Comparison of ENCODE assay signal across 8 cellular contexts in genomic region chr18:4454548-4455112, GRCh38. TPM values are rescaled to one million over a fixed set of nuclear protein-coding genes. Genes with fewer than 3 reads are reported as not detected.
DNase-seq lines count a peak whose midpoint lies in the region; ATAC-seq lines count a peak whose summit lies in the region.

No MANE protein-coding gene starts in this region.

- no peak overlapping the region for H3K27ac Mint-ChIP-seq in T-helper 17 cell

- peaks cover 2% of the 10 kb centered on the region for H3K36me3 Mint-ChIP-seq in T-helper 17 cell (ENCODE audit: low read depth)

- H3K27me3 ChIP-seq in iPS-18a (ENCODE audit: control insufficient read depth, insufficient read depth, low read length): peaks cover 24% of the 10 kb centered on the region

- no peaks in the 10 kb centered on the region for H3K36me3 ChIP-seq in iPS-18a (ENCODE audit: control insufficient read depth, low read depth, low read length)

- peak overlapping the region; percentile 76 for H3K4me3 ChIP-seq in iPS-18a (ENCODE audit: low read length)

- peak overlapping the region; percentile 76 for H3K4me3 Mint-ChIP-seq in T-helper 17 cell

- peak overlapping the region; percentile 63 for H3K9ac ChIP-seq in iPS-18a (ENCODE audit: low read length)

- H3K27ac ChIP-seq in iPS-18a (ENCODE audit: low read length): no peak overlapping the region
- peak overlapping the region; percentile 27 for H3K27ac ChIP-seq in temporal lobe (ENCODE audit: low read depth, low read length)

- no peaks in the 10 kb centered on the region for H3K9me3 ChIP-seq in T-helper 17 cell (ENCODE audit: control insufficient read depth, low read length, poor library complexity, severe bottlenecking)
- no peaks in the 10 kb centered on the region for H3K9me3 ChIP-seq in iPS-18a (ENCODE audit: control insufficient read depth, low read depth, low read length)

- peaks cover 18% of the 10 kb centered on the region for H3K27me3 Mint-ChIP-seq in T-helper 17 cell

- peaks cover 22% of the 10 kb centered on the region for H3K4me1 ChIP-seq in iPS-18a (ENCODE audit: control insufficient read depth, low read depth, low read length)

- H3K4me1 Mint-ChIP-seq in T-helper 17 cell: no peaks in the 10 kb centered on the region

- DNase-seq in T-helper 17 cell (no peak), ureter (ENCODE audit: low spot score) (no peak), NCI-H526 treated with DMSO at 0.1 percent for 48 hours (lab: John Stamatoyannopoulos, UW) (no peak)

- ATAC-seq in GM21447 (IDR thresholded peaks at IDR 0.05; ENCODE audit: unreplicated experiment) (peak; percentile 25), T-helper 17 cell (no peak), HG03457 (IDR thresholded peaks at IDR 0.05; ENCODE audit: unreplicated experiment) (no peak), GM21360 (IDR thresholded peaks at IDR 0.05; ENCODE audit: unreplicated experiment) (no peak)

RNA-seq across cellular contexts. Expression of gene DLGAP1, which starts 0.5 kb away (rescaled TPM):
- total RNA-seq in T-helper 17 cell (1 to 10 TPM; 1.6 to 3.9 TPM), temporal lobe (77.2 TPM), ureter (0.52 TPM)

Comparison
In these comparisons a context has a peak if more than half of its experiments do, and no peak if none do; other contexts are left out.
1. RNA of gene DLGAP1, which starts 0.5 kb away (total RNA-seq): 77.2 TPM in temporal lobe (single experiment); 1.6 to 3.9 TPM in T-helper 17 cell and 0.52 TPM in ureter (single experiment); every median in the first group is over 10 times any median in the second.